Comparison of ENCODE assay signal across 19 cellular contexts in genomic region chr18:37012452-37012851, GRCh38.
A peak's percentile ranks its signal among the peaks of the same experiment; 100 is the strongest.
DNase-seq lines count a peak whose midpoint lies in the region; ATAC-seq and TF ChIP-seq lines count a peak whose summit lies in the region.
"Had no signal": no experiment of that assay in that cellular context is flagged by ENCODE, and none has a peak within 500 bp of the region (broad histone marks: within the 10 kb centered on the region; RNA-seq: fewer than 3 reads in every experiment).

No MANE protein-coding gene starts in this region.

- peak; percentile 77 for ATAC-seq in GM18861 (IDR thresholded peaks at IDR 0.05; ENCODE audit: unreplicated experiment)
- peak; percentile 53 for ATAC-seq in HG02981 (IDR thresholded peaks at IDR 0.05; ENCODE audit: unreplicated experiment)
- ATAC-seq: A549 had no signal

- H3K27me3 ChIP-seq in mammary epithelial cell (ENCODE audit: insufficient read depth, low read length) = no peaks in the 10 kb centered on the region

- no peaks in the 10 kb centered on the region for H3K4me1 ChIP-seq in mammary epithelial cell (ENCODE audit: insufficient read depth, low read length)
- H3K4me1 ChIP-seq: A549, HAP-1 had no signal

- no peak overlapping the region for H3K4me3 ChIP-seq in mammary epithelial cell (replicated peaks in 1 of 3; ENCODE audit: insufficient read depth in 1 of 3, low read depth in 2 of 3, low read length in 3 of 3)
- H3K4me3 ChIP-seq: A549, HAP-1 had no signal

- no TSS peak for BruUV-seq in mammary epithelial cell (replicated peaks; lab: Mats Ljungman, UMichigan)

- DNase-seq in dedifferentiated amniotic fluid mesenchymal stem cell (ENCODE audit: extremely low spot score) (peak; percentile 5), NCI-H748 (lab: John Stamatoyannopoulos, UW; ENCODE audit: unreplicated experiment) (no peak), AML-193 (lab: John Stamatoyannopoulos, UW) (no peak), mammary epithelial cell (no peak)
- DNase-seq: 8988T; ACHN; C1 segment of cervical spinal cord; Calu3; CD4-positive, alpha-beta memory T cell; COR-L47; DMS53; DMS79 treated with DMSO at 0.1 percent for 48 hours; GF-D8; GOT3; HFFc6 had no signal

- TF ChIP-seq CTCF in mammary epithelial cell (conservative IDR thresholded peaks at IDR 0.05 in 1 of 2, IDR thresholded peaks at IDR 0.05 in 1 of 2; ENCODE audit: extremely low read depth in 1 of 2, insufficient read depth in 1 of 2, low read depth in 1 of 2, low read length in 2 of 2) = no peak

- no peak overlapping the region for H2AFZ ChIP-seq in mammary epithelial cell (ENCODE audit: low read depth, low read length)

- CTCF ChIA-PET in mammary epithelial cell (lab: Charles Lee; ENCODE audit: low non-redundant PET) = no interaction called here

- no peak overlapping the region for H3K27ac ChIP-seq in mammary epithelial cell (ENCODE audit: insufficient read depth, low read depth, low read length)
- H3K27ac ChIP-seq: A549 had no signal

- H3K36me3 ChIP-seq in mammary epithelial cell (ENCODE audit: insufficient read depth, low read length) = no peaks in the 10 kb centered on the region
- H3K36me3 ChIP-seq: HAP-1 had no signal

- dilution Hi-C loops in mammary epithelial cell (cut with HindIII; ENCODE audit: low sequenced_read_pairs) = no loop called here

- no peaks in the 10 kb centered on the region for H3K79me2 ChIP-seq in mammary epithelial cell (ENCODE audit: insufficient read depth, low read length)

- intact Hi-C loops in mammary epithelial cell (cut with micrococcal nuclease) = no loop called here

- H3K9me3 ChIP-seq in mammary epithelial cell (replicated peaks; ENCODE audit: insufficient read depth, low read length) = no peaks in the 10 kb centered on the region
- H3K9me3 ChIP-seq: A549, HAP-1 had no signal

- no peak overlapping the region for H3K4me2 ChIP-seq in mammary epithelial cell (ENCODE audit: insufficient read depth, low read depth, low read length)
- H3K4me2 ChIP-seq: A549 had no signal

- no peaks in the 10 kb centered on the region for H4K20me1 ChIP-seq in mammary epithelial cell (ENCODE audit: insufficient read depth, low read length)

- no peak overlapping the region for H3K9ac ChIP-seq in mammary epithelial cell (ENCODE audit: insufficient read depth, low read length)

- in situ Hi-C loops in mammary epithelial cell (cut with MboI; ENCODE audit: low sequenced_read_pairs in 2 of 2) = no loop called here
